8 cellular contexts compared by ENCODE assay signal in the genomic region with DNA sequence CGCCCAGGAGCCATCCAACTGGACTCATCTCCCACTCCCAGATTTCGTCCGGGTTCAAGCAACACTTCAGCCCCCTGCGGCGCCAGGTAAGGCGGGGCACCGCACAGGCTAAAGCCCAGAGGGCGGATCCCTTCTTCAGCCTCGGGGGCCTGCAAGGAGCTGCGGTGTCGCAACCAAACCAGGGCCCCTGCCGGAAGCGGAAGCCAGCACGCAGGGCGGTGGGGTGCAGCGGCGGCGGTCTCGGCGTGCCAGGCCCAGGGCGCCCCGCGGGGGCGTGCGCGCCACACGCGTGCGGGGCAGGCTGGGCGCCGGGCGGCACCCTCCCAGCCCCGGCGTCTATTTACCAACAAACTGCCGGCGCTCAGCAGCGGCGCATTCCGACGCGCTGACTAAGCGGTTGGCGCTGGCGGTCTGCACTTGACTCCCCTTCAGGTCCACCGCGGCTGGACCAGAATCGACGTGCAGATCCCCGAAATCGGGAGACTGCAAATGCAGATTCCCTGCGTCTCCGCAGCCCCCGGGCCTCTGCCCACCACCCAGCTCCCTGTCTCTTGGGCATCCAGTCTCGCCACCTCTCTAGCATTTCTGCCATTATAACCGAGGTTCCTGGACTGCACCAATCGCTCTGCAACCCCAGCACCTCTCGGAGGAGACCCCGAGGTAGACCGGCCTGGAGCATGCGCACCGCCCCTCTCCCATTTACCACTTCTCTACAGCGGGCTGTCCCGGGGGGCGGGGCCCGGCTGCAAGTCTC. TPM values are rescaled to one million over a fixed set of nuclear protein-coding genes. Genes with fewer than 3 reads are reported as not detected.
A peak's percentile ranks its signal among the peaks of the same experiment; 100 is the strongest.
DNase-seq lines count a peak whose midpoint lies in the region; ATAC-seq and TF ChIP-seq lines count a peak whose summit lies in the region.

No MANE protein-coding gene starts in this region.

- H3K36me3 Mint-ChIP-seq in T-cell = no peaks in the 10 kb centered on the region

- H3K9me3 ChIP-seq in Loucy (ENCODE audit: insufficient read depth, low read depth, low read length) (no peaks in the 10 kb centered on the region), iPS-15b (ENCODE audit: control insufficient read depth, insufficient read depth, low read length) (no peaks in the 10 kb centered on the region)

- peak overlapping the region; percentile 81 to 88 (median 86) for H3K4me3 Mint-ChIP-seq in T-cell

- H3K4me1 Mint-ChIP-seq in T-cell = peaks cover 56 to 71% (median 60%) of the 10 kb centered on the region in 3 donors

- peak overlapping the region in 1 of 2 donors; percentile 43 for H3K27ac Mint-ChIP-seq in T-cell

- peaks cover 64 to 84% of the 10 kb centered on the region in 2 donors for H3K27me3 Mint-ChIP-seq in T-cell

- peak; percentile 62 for DNase-seq in NK-92 treated with Interleukin-12 subunit alpha and Interleukin-12 subunit beta, amount 100 ng/mL, for 24 hours (lab: John Stamatoyannopoulos, UW)
- DNase-seq in NK-92 (lab: John Stamatoyannopoulos, UW; ENCODE audit: unreplicated experiment) (no peak), T-cell (peak; percentile 37 to 80 (median 68)), amniotic epithelial cell (ENCODE audit: low read depth) (peak; percentile 75)
- DNase-seq in stimulated activated CD4-positive, alpha-beta T cell treated with anti-CD3 and anti-CD28 coated beads, Interleukin-12 subunit alpha, Interleukin-12 subunit beta, amount 100 ng/mL, for 48 hours (ENCODE audit: low read depth in 2 of 3, low spot score in 1 of 3) = peak; percentile 48 to 63 (median 57)

- POLR2A ChIA-PET in T-cell (lab: Charles Lee) = no interaction called here

- peak overlapping the region; percentile 98 for H3K9ac ChIP-seq in Loucy (ENCODE audit: low read depth, low read length, poor library complexity, severe bottlenecking)
- H3K9ac ChIP-seq in iPS-15b (ENCODE audit: low read depth, low read length) = peak overlapping the region; percentile 37

- H3K9me2 ChIP-seq in Loucy (replicated peaks; ENCODE audit: low read depth, low read length) = no peaks in the 10 kb centered on the region

- no peaks in the 10 kb centered on the region for H4K20me1 ChIP-seq in Loucy (ENCODE audit: insufficient read depth, low read length, poor library complexity, severe bottlenecking)

- H3F3A ChIP-seq in Loucy (ENCODE audit: low read depth) = no peaks in the 10 kb centered on the region

- no peaks in the 10 kb centered on the region for H3K9me3 Mint-ChIP-seq in T-cell

- H3K4me2 ChIP-seq in Loucy (ENCODE audit: low read depth, low read length, poor library complexity, severe bottlenecking) = peak overlapping the region; percentile 96

- H3K4me1 ChIP-seq in Loucy (ENCODE audit: insufficient read depth, low read length, poor library complexity, severe bottlenecking) (peaks cover 12% of the 10 kb centered on the region), iPS-15b (ENCODE audit: control insufficient read depth, insufficient read depth, low read length) (peaks cover 9% of the 10 kb centered on the region)

- ATAC-seq in T-cell (replicated peaks in 1 of 4) (peak; percentile 78 to 83 (median 81)), HG03439 (IDR thresholded peaks at IDR 0.05; ENCODE audit: unreplicated experiment) (no peak)

- no peak for TF ChIP-seq CTCF in Loucy (conservative IDR thresholded peaks at IDR 0.05; ENCODE audit: low read length)

- H3K4me3 ChIP-seq in Loucy (ENCODE audit: low read length, poor library complexity, severe bottlenecking) (peak overlapping the region; percentile 98), iPS-15b (ENCODE audit: low read depth, low read length) (peak overlapping the region; percentile 76)

- CTCF ChIA-PET in T-cell (lab: Charles Lee) = interaction anchor here in 1 of 2 donors (0.6 to 0.9 kb wide), 2 partner anchors 16 to 28 kb away, joined by 3 to 4 read pairs; no protein-coding TSS in a partner anchor

- H3K79me2 ChIP-seq in Loucy (ENCODE audit: insufficient read depth, low read length) = no peaks in the 10 kb centered on the region

- H2AFZ ChIP-seq in Loucy (ENCODE audit: low read length) = peak overlapping the region; percentile 100

- H3K36me3 ChIP-seq in Loucy (ENCODE audit: insufficient read depth, low read length) = no peaks in the 10 kb centered on the region
- no peaks in the 10 kb centered on the region for H3K36me3 ChIP-seq in iPS-15b (ENCODE audit: control insufficient read depth, insufficient read depth, low read length)

- H3K27me3 ChIP-seq in Loucy (ENCODE audit: insufficient read depth, low read length, poor library complexity, severe bottlenecking) (no peaks in the 10 kb centered on the region), iPS-15b (ENCODE audit: control insufficient read depth, insufficient read depth, low read length) (peaks cover 91% of the 10 kb centered on the region)

RNA-seq across cellular contexts. Expression of gene DLX4, which starts 0.4 kb away (rescaled TPM):
- total RNA-seq in T-cell = 1 to 10 TPM in 1 of 5 donors, under 1 TPM in 4; 0.30 to 1.2 (median 0.79) TPM

RNA-seq across cellular contexts. Expression of gene DLX3, which starts 26.5 kb away (rescaled TPM):
- not detected for total RNA-seq in T-cell
